ENCODE assay signal across 8 cellular contexts in the genomic region with DNA sequence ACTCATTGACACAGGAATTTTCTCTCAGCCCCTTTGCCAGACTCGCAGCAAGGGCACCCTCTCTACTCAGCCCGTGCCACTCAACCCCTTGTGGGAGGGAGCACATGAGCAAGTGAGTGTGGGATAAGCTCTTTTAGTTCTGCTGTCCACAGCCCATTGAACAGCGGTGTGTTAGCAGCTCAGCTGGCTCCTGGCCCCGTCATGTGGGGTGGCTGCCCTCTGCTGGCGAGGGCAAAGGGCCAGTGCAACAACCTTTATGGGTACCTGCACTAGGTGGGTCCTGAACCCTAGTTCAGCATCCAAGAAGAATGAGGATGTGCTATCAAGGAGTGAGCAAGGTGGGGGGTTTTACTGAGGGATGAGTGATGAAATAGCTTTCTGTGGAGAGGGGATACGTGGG.
DNase-seq lines count a peak whose midpoint lies in the region; ATAC-seq lines count a peak whose summit lies in the region.

No MANE protein-coding gene starts in this region.

- WGBS in right cardiac atrium = 45% methylated on average over 6 of the region's 6 CpGs

- H3K9me3 Mint-ChIP-seq in activated CD8-positive, alpha-beta T cell treated with anti-CD3 and anti-CD28 coated beads, Interleukin-2, amount 10 ng/mL, durations not matched to agents 7 days and 5 days (ENCODE audit: insufficient read depth) = no peaks in the 10 kb centered on the region
- H3K9me3 Mint-ChIP-seq in stimulated activated naive B cell treated with anti-CD40 and anti-IgM and Interleukin-4, amounts not matched to agents 10 μg/mL and 1 μg/mL and 100 μg/mL, for 72 hours = no peaks in the 10 kb centered on the region

- no peak overlapping the region for H3K27ac ChIP-seq in right cardiac atrium (ENCODE audit: low read length)

- no peaks in the 10 kb centered on the region for H3K36me3 Mint-ChIP-seq in activated CD8-positive, alpha-beta T cell treated with anti-CD3 and anti-CD28 coated beads, Interleukin-2, amount 10 ng/mL, durations not matched to agents 7 days and 5 days (ENCODE audit: low read depth)
- no peaks in the 10 kb centered on the region for H3K36me3 Mint-ChIP-seq in stimulated activated naive B cell treated with anti-CD40 and anti-IgM and Interleukin-4, amounts not matched to agents 10 μg/mL and 1 μg/mL and 100 μg/mL, for 72 hours

- H3K9me3 ChIP-seq in right cardiac atrium (ENCODE audit: control insufficient read depth, low read length) = no peaks in the 10 kb centered on the region

- peak; percentile 53 for ATAC-seq in activated CD8-positive, alpha-beta T cell treated with anti-CD3 and anti-CD28 coated beads, Interleukin-2, amount 10 ng/mL, durations not matched to agents 7 days and 5 days
- ATAC-seq in right cardiac atrium = peak in 1 of 2 donors; percentile 32
- peak; percentile 44 to 47 for ATAC-seq in stimulated activated naive B cell treated with anti-CD40 and anti-IgM and Interleukin-4, amounts not matched to agents 10 μg/mL and 1 μg/mL and 100 μg/mL, for 72 hours (replicated peaks)
- no peak for ATAC-seq in HG03045 (IDR thresholded peaks at IDR 0.05; ENCODE audit: unreplicated experiment)
- ATAC-seq in HG03095 (IDR thresholded peaks at IDR 0.05; ENCODE audit: unreplicated experiment) = no peak

- peaks cover 3% of the 10 kb centered on the region for H3K27me3 Mint-ChIP-seq in activated CD8-positive, alpha-beta T cell treated with anti-CD3 and anti-CD28 coated beads, Interleukin-2, amount 10 ng/mL, durations not matched to agents 7 days and 5 days (ENCODE audit: low read depth)
- peaks cover 0 to 50% of the 10 kb centered on the region in 2 donors for H3K27me3 Mint-ChIP-seq in stimulated activated naive B cell treated with anti-CD40 and anti-IgM and Interleukin-4, amounts not matched to agents 10 μg/mL and 1 μg/mL and 100 μg/mL, for 72 hours

- POLR2A ChIA-PET in activated CD8-positive, alpha-beta T cell treated with anti-CD3 and anti-CD28 coated beads, Interleukin-2, amount 10 ng/mL, durations not matched to agents 7 days and 5 days (lab: Charles Lee) = no interaction called here

- peaks cover 6% of the 10 kb centered on the region for H3K4me1 Mint-ChIP-seq in activated CD8-positive, alpha-beta T cell treated with anti-CD3 and anti-CD28 coated beads, Interleukin-2, amount 10 ng/mL, durations not matched to agents 7 days and 5 days (ENCODE audit: low read depth)
- peaks cover 0 to 5% of the 10 kb centered on the region in 2 donors for H3K4me1 Mint-ChIP-seq in stimulated activated naive B cell treated with anti-CD40 and anti-IgM and Interleukin-4, amounts not matched to agents 10 μg/mL and 1 μg/mL and 100 μg/mL, for 72 hours

- H3K4me1 ChIP-seq in right cardiac atrium (ENCODE audit: control insufficient read depth, insufficient read depth, low read length) = no peaks in the 10 kb centered on the region

- H3K27me3 ChIP-seq in right cardiac atrium (ENCODE audit: control insufficient read depth, insufficient read depth) = no peaks in the 10 kb centered on the region

- peak; percentile 41 for DNase-seq in ELR (ENCODE audit: low read depth)
- DNase-seq in M059J (ENCODE audit: low read depth) = peak; percentile 19
- DNase-seq in activated CD8-positive, alpha-beta T cell treated with anti-CD3 and anti-CD28 coated beads, Interleukin-2, amount 10 ng/mL, durations not matched to agents 7 days and 5 days = peak; percentile 38
- DNase-seq in right cardiac atrium = peak in 2 of 3 donors; percentile 48 to 56
- no peak for DNase-seq in stimulated activated naive B cell treated with anti-CD40 and anti-IgM and Interleukin-4, amounts not matched to agents 10 μg/mL and 1 μg/mL and 100 μg/mL, for 72 hours
- no peak for DNase-seq in kidney glomerular epithelial cell (lab: John Stamatoyannopoulos, UW)

- no peak overlapping the region for H3K27ac Mint-ChIP-seq in activated CD8-positive, alpha-beta T cell treated with anti-CD3 and anti-CD28 coated beads, Interleukin-2, amount 10 ng/mL, durations not matched to agents 7 days and 5 days
- no peak overlapping the region for H3K27ac Mint-ChIP-seq in stimulated activated naive B cell treated with anti-CD40 and anti-IgM and Interleukin-4, amounts not matched to agents 10 μg/mL and 1 μg/mL and 100 μg/mL, for 72 hours

- H3K4me3 ChIP-seq in right cardiac atrium (ENCODE audit: low read length) = no peak overlapping the region

- CTCF ChIA-PET in activated CD8-positive, alpha-beta T cell treated with anti-CD3 and anti-CD28 coated beads, Interleukin-2, amount 10 ng/mL, durations not matched to agents 7 days and 5 days (lab: Charles Lee) = no interaction called here

- H3K4me3 Mint-ChIP-seq in activated CD8-positive, alpha-beta T cell treated with anti-CD3 and anti-CD28 coated beads, Interleukin-2, amount 10 ng/mL, durations not matched to agents 7 days and 5 days = no peak overlapping the region
- H3K4me3 Mint-ChIP-seq in stimulated activated naive B cell treated with anti-CD40 and anti-IgM and Interleukin-4, amounts not matched to agents 10 μg/mL and 1 μg/mL and 100 μg/mL, for 72 hours = no peak overlapping the region

- intact Hi-C loops in right cardiac atrium (cut with DNase I) = no loop called here

Comparison
In these comparisons a context has a peak if more than half of its experiments do, and no peak if none do; other contexts are left out.
1. DNase-seq: peak in ELR (single experiment), M059J (single experiment), activated CD8-positive, alpha-beta T cell treated with anti-CD3 and anti-CD28 coated beads, Interleukin-2, amount 10 ng/mL, durations not matched to agents 7 days and 5 days (single experiment) and right cardiac atrium (2 of 3); none in stimulated activated naive B cell treated with anti-CD40 and anti-IgM and Interleukin-4, amounts not matched to agents 10 μg/mL and 1 μg/mL and 100 μg/mL, for 72 hours (single experiment) and kidney glomerular epithelial cell (single experiment).
2. ATAC-seq: peak in activated CD8-positive, alpha-beta T cell treated with anti-CD3 and anti-CD28 coated beads, Interleukin-2, amount 10 ng/mL, durations not matched to agents 7 days and 5 days (single experiment) and stimulated activated naive B cell treated with anti-CD40 and anti-IgM and Interleukin-4, amounts not matched to agents 10 μg/mL and 1 μg/mL and 100 μg/mL, for 72 hours (2 of 2); none in HG03045 (single experiment) and HG03095 (single experiment).